8 cellular contexts compared by ENCODE assay signal in the genomic region with DNA sequence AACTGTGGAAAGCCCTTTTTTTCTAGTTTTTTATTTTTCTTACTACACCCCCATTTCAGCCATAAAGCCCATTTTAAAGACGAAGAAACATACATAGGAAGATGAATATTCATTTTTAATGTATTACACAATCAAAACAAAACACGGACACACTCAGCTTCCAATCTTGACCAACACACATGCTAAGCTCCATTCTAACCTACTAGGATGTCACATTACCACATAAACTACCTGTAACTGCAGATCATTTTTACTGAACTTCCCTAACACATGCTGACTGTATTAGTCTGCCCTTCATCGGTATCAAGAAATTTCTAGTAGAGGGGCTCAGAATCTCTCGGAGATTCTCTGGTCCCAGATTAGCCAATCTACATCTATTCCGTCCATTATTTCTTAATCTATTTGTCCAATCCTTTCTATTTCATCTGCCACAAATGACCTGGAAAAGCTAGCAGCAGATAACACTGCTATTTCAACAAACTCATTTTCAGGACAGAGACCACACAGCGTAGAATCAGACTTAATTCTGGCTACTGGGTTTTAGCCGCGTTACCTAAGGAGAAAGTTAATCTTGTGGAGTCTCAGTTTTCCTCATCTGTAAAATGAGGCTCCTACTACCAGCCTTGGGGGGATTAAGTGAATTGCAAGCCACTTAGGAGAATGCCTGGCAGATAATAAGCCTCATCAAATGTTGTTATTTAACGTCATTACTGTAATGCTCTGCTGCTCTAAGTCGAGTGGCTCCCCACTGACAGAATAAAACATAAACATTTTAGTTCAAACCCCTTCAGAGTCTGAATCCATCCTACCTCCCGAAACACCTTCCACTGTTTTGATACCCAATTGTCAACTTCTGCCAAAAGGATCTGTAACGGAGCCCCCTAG. TPM values are rescaled to one million over a fixed set of nuclear protein-coding genes. Genes with fewer than 3 reads are reported as not detected.
DNase-seq lines count a peak whose midpoint lies in the region; ATAC-seq and TF ChIP-seq lines count a peak whose summit lies in the region.

No MANE protein-coding gene starts in this region.

- H3K4me2 ChIP-seq in BLaER1 treated with 17β-estradiol and CSF1 and Interleukin-3, amounts not matched to agents 10 nM and 100 nM: peak overlapping the region; percentile 87 to 98 (median 95)
- H3K4me2 ChIP-seq in Loucy (ENCODE audit: low read depth, low read length, poor library complexity, severe bottlenecking): peak overlapping the region; percentile 88

- DNase-seq in neural crest cell (ENCODE audit: low read depth, low spot score): no peak
- DNase-seq in NCI-H2107 (lab: John Stamatoyannopoulos, UW): no peak
- no peak for DNase-seq in mesenteric fat pad (ENCODE audit: low spot score)
- no peak for DNase-seq in stimulated activated naive CD8-positive, alpha-beta T cell treated with anti-CD3 and anti-CD28 coated beads, Interleukin-15, amount 100 ng/mL, for 72 hours

- TF ChIP-seq CTCF in Loucy (conservative IDR thresholded peaks at IDR 0.05; ENCODE audit: low read length): no peak
- no peak for TF ChIP-seq CTCF in neural crest cell (conservative IDR thresholded peaks at IDR 0.05)

- peak overlapping the region; percentile 39 for H3K27ac Mint-ChIP-seq in neural crest cell (ENCODE audit: unreplicated experiment)
- H3K27ac Mint-ChIP-seq in stimulated activated naive CD8-positive, alpha-beta T cell treated with anti-CD3 and anti-CD28 coated beads, Interleukin-15, amount 100 ng/mL, for 72 hours: peak overlapping the region in 1 of 2 donors; percentile 95

- H3K36me3 Mint-ChIP-seq in neural crest cell (ENCODE audit: low read depth): peaks cover 2% of the 10 kb centered on the region

- H3K36me3 ChIP-seq in BLaER1 treated with 17β-estradiol and CSF1 and Interleukin-3, amounts not matched to agents 10 nM and 100 nM: peaks cover 0 to 31% (median 15%) of the 10 kb centered on the region in 11 experiments; a peak in 15 of 22 replicates
- H3K36me3 ChIP-seq in Loucy (ENCODE audit: insufficient read depth, low read length): no peaks in the 10 kb centered on the region
- H3K36me3 ChIP-seq in duodenal mucosa (ENCODE audit: control insufficient read depth in 1 of 2, insufficient read depth in 2 of 2, low read length in 2 of 2): no peaks in the 10 kb centered on the region

- H3K27ac ChIP-seq in BLaER1 treated with 17β-estradiol and CSF1 and Interleukin-3, amounts not matched to agents 10 nM and 100 nM: peak overlapping the region; percentile 38 to 100 (median 96); a peak in 21 of 22 replicates
- peak overlapping the region; percentile 43 for H3K27ac ChIP-seq in duodenal mucosa (ENCODE audit: low read depth, low read length)

- H3K9ac ChIP-seq in BLaER1 treated with 17β-estradiol and CSF1 and Interleukin-3, amounts not matched to agents 10 nM and 100 nM: peak overlapping the region; percentile 90 to 99 (median 98)
- H3K9ac ChIP-seq in Loucy (ENCODE audit: low read depth, low read length, poor library complexity, severe bottlenecking) (peak overlapping the region; percentile 99), duodenal mucosa (ENCODE audit: low read depth in 1 of 2, low read length in 2 of 2) (peak overlapping the region; percentile 45 to 97)

- peaks cover 54 to 60% (median 58%) of the 10 kb centered on the region in 11 experiments for H4K20me1 ChIP-seq in BLaER1 treated with 17β-estradiol and CSF1 and Interleukin-3, amounts not matched to agents 10 nM and 100 nM
- peaks cover 52% of the 10 kb centered on the region for H4K20me1 ChIP-seq in Loucy (ENCODE audit: insufficient read depth, low read length, poor library complexity, severe bottlenecking)

- no peak overlapping the region for H3K4me3 Mint-ChIP-seq in neural crest cell
- H3K4me3 Mint-ChIP-seq in stimulated activated naive CD8-positive, alpha-beta T cell treated with anti-CD3 and anti-CD28 coated beads, Interleukin-15, amount 100 ng/mL, for 72 hours: no peak overlapping the region

- no peaks in the 10 kb centered on the region for H3K27me3 Mint-ChIP-seq in neural crest cell (ENCODE audit: low read depth)
- H3K27me3 Mint-ChIP-seq in stimulated activated naive CD8-positive, alpha-beta T cell treated with anti-CD3 and anti-CD28 coated beads, Interleukin-15, amount 100 ng/mL, for 72 hours: no peaks in the 10 kb centered on the region

- no peak for ATAC-seq in stimulated activated naive CD8-positive, alpha-beta T cell treated with anti-CD3 and anti-CD28 coated beads, Interleukin-15, amount 100 ng/mL, for 72 hours
- ATAC-seq in HG03460 (IDR thresholded peaks at IDR 0.05; ENCODE audit: unreplicated experiment): no peak

- no peaks in the 10 kb centered on the region for H3K9me2 ChIP-seq in Loucy (replicated peaks; ENCODE audit: low read depth, low read length)

- H2AFZ ChIP-seq in Loucy (ENCODE audit: low read length): no peak overlapping the region

- H3F3A ChIP-seq in Loucy (ENCODE audit: low read depth): no peaks in the 10 kb centered on the region

- H3K9me3 Mint-ChIP-seq in neural crest cell: no peaks in the 10 kb centered on the region
- no peaks in the 10 kb centered on the region for H3K9me3 Mint-ChIP-seq in stimulated activated naive CD8-positive, alpha-beta T cell treated with anti-CD3 and anti-CD28 coated beads, Interleukin-15, amount 100 ng/mL, for 72 hours

- no peaks in the 10 kb centered on the region for H3K9me3 ChIP-seq in BLaER1 treated with 17β-estradiol and CSF1 and Interleukin-3, amounts not matched to agents 10 nM and 100 nM (replicated peaks in 1 of 11)
- H3K9me3 ChIP-seq in Loucy (ENCODE audit: insufficient read depth, low read depth, low read length) (no peaks in the 10 kb centered on the region), duodenal mucosa (ENCODE audit: control insufficient read depth in 1 of 2, low read length in 2 of 2) (no peaks in the 10 kb centered on the region)

- no peaks in the 10 kb centered on the region for H3K27me3 ChIP-seq in BLaER1 treated with 17β-estradiol and CSF1 and Interleukin-3, amounts not matched to agents 10 nM and 100 nM
- H3K27me3 ChIP-seq in Loucy (ENCODE audit: insufficient read depth, low read length, poor library complexity, severe bottlenecking) (peaks cover 4% of the 10 kb centered on the region), duodenal mucosa (ENCODE audit: control insufficient read depth in 1 of 2, insufficient read depth in 2 of 2, low read length in 2 of 2) (no peaks in the 10 kb centered on the region)

- peaks cover 41% of the 10 kb centered on the region for H3K4me1 Mint-ChIP-seq in neural crest cell
- H3K4me1 Mint-ChIP-seq in stimulated activated naive CD8-positive, alpha-beta T cell treated with anti-CD3 and anti-CD28 coated beads, Interleukin-15, amount 100 ng/mL, for 72 hours: peaks cover 22% of the 10 kb centered on the region

- H3K79me2 ChIP-seq in Loucy (ENCODE audit: insufficient read depth, low read length): peaks cover 86% of the 10 kb centered on the region

- H3K4me3 ChIP-seq in BLaER1 treated with 17β-estradiol and CSF1 and Interleukin-3, amounts not matched to agents 10 nM and 100 nM: peak overlapping the region; percentile 57 to 83 (median 78)
- H3K4me3 ChIP-seq in Loucy (ENCODE audit: low read length, poor library complexity, severe bottlenecking): peak overlapping the region; percentile 86
- H3K4me3 ChIP-seq in duodenal mucosa (ENCODE audit: low read depth in 1 of 2, low read length in 2 of 2): peak overlapping the region; percentile 87 to 96

- H3K4me1 ChIP-seq in BLaER1 treated with 17β-estradiol and CSF1 and Interleukin-3, amounts not matched to agents 10 nM and 100 nM: peaks cover 45 to 72% (median 55%) of the 10 kb centered on the region in 10 experiments
- H3K4me1 ChIP-seq in Loucy (ENCODE audit: insufficient read depth, low read length, poor library complexity, severe bottlenecking) (peaks cover 61% of the 10 kb centered on the region), duodenal mucosa (ENCODE audit: control insufficient read depth in 1 of 2, insufficient read depth in 2 of 2, low read length in 2 of 2) (peaks cover 7 to 29% of the 10 kb centered on the region in 2 donors)

RNA-seq across cellular contexts. Expression of gene CCNI, which starts 1.6 kb away (rescaled TPM):
- 396 and 405 TPM in 2 replicates for total RNA-seq in neural crest cell
- 221 TPM for total RNA-seq in mesenteric fat pad
